ENCODE assay signal across 21 cellular contexts in the genomic region with DNA sequence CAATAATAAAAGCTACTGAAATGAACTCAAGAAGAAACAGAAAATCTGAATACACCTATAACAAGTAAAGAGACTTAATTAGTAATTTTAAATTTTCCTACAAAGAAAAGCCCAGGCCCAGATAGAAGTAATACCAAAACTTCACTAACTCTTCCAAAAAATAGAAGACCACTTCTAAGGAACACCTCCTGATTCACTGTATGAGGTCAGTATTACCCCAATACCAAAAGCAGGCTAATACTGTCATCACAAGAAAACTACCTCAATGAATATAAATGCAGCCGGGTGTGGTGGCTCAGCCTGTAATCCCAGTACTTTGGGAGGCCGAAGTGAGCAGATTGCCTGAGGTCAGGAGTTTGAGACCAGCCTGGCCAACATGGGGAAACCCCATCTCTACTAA.
"Had no signal": no experiment of that assay in that cellular context is flagged by ENCODE, and none has a peak within 500 bp of the region (broad histone marks: within the 10 kb centered on the region; RNA-seq: fewer than 3 reads in every experiment).

No MANE protein-coding gene starts in this region.

- ATAC-seq: HepG2 had no signal

- DNase-seq: IMR-90, Karpas-422, KG1, MG63, NCI-H1092, NCI-H1105 treated with DMSO at 0.1 percent for 48 hours, NCI-H1436, NCI-H187, NCI-H2029, NCI-H2081 treated with DMSO at 0.1 percent for 48 hours, NCI-H2171, NCI-H226, NCI-H446, NCI-H510A, NCI-H524 treated with DMSO at 0.1 percent for 48 hours, NCI-H69, NCI-H774, Right ventricle myocardium superior, RPMI8226, SIG-M5 had no signal
